15 cellular contexts compared by ENCODE assay signal in the genomic region with DNA sequence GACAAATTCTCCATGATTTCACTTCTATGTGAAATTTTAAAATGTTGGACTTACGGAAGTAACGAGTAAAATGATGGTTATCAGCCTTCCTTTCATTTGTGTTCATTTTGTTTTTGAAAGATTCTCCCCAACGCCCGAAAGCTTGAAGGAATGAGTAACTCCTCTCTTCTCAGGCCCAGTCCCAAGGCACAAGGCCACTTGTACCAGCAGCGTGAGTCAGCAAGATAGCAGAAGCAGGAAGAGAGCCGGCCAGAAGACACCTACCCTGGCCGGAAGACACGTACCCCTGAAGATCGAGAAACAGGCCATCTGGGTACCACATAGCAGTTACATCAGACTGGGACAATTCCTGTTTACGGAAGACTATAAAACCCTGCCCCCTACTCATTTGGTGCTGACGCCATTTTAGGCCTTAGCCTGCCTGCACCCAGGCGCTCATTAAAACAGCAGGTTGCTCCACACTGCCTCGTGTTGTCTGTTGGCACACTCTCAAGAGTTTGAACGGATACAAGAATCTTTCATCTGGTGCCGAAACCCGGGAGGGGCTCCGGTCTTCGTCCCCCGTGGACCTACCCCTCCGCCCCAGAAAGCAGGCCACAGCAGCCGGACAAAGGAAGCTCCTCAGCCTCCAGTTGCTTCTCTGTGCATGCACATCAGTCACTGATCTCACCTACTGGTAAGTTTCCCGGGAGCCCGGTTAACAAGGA.
A peak's percentile ranks its signal among the peaks of the same experiment; 100 is the strongest.
DNase-seq lines count a peak whose midpoint lies in the region; ATAC-seq and TF ChIP-seq lines count a peak whose summit lies in the region.
"Had no signal": no experiment of that assay in that cellular context is flagged by ENCODE, and none has a peak within 500 bp of the region (broad histone marks: within the 10 kb centered on the region; RNA-seq: fewer than 3 reads in every experiment).

No MANE protein-coding gene starts in this region.

- H3K4me1 ChIP-seq in smooth muscle cell (ENCODE audit: low read depth), result peaks cover 2% of the 10 kb centered on the region

- H3K4me2 ChIP-seq in smooth muscle cell, result peak overlapping the region; percentile 2

- ATAC-seq in HG02973 (IDR thresholded peaks at IDR 0.05; ENCODE audit: unreplicated experiment), result no peak
- ATAC-seq: activated CD4-positive, CD25-positive, alpha-beta regulatory T cell treated with anti-CD3 and anti-CD28 coated beads, Interleukin-2, amount 50 U/mL, for 24 hours; activated CD8-positive, alpha-beta memory T cell treated with anti-CD3 and anti-CD28 coated beads, Interleukin-2, amount 10 ng/mL, durations not matched to agents 7 days and 5 days; left ventricle myocardium superior had no signal

- H4K20me1 ChIP-seq in smooth muscle cell (ENCODE audit: low read depth), result no peaks in the 10 kb centered on the region

- H2AFZ ChIP-seq in smooth muscle cell (ENCODE audit: low read depth), result peak overlapping the region; percentile 23

- H3F3A ChIP-seq in smooth muscle cell (ENCODE audit: low read depth), result no peaks in the 10 kb centered on the region

- peak overlapping the region; percentile 75 for H3K27ac ChIP-seq in HL-60 (replicated peaks)
- peak overlapping the region; percentile 61 for H3K27ac ChIP-seq in smooth muscle cell (ENCODE audit: low read depth)
- H3K27ac ChIP-seq: RWPE1 had no signal

- no peaks in the 10 kb centered on the region for H3K27me3 ChIP-seq in HL-60 (ENCODE audit: insufficient read depth, poor library complexity, severe bottlenecking)
- H3K27me3 ChIP-seq in smooth muscle cell (ENCODE audit: low read depth), result no peaks in the 10 kb centered on the region

- no peaks in the 10 kb centered on the region for H3K36me3 ChIP-seq in smooth muscle cell (ENCODE audit: low read depth)

- 68% methylated on average over 23 of the region's 23 CpGs for WGBS in smooth muscle cell (ENCODE audit: low lambda C conversion rate)

- H3K9me3 ChIP-seq in smooth muscle cell (replicated peaks; ENCODE audit: low read depth), result no peaks in the 10 kb centered on the region

- H3K9ac ChIP-seq in smooth muscle cell (ENCODE audit: low read depth), result no peak overlapping the region

- no peak for TF ChIP-seq CTCF in HL-60 (IDR thresholded peaks at IDR 0.05; ENCODE audit: insufficient read depth, low read length)
- no peak for TF ChIP-seq CTCF in smooth muscle cell (IDR thresholded peaks at IDR 0.05; ENCODE audit: borderline replicate concordance, insufficient read depth, poor library complexity, severe bottlenecking)

- H3K79me2 ChIP-seq in smooth muscle cell (ENCODE audit: low read depth), result no peaks in the 10 kb centered on the region

- DNase-seq in HL-60 (ENCODE audit: low read depth in 1 of 2, low spot score in 1 of 2), result peak; percentile 71 to 91
- DNase-seq in OCI-M2 (lab: John Stamatoyannopoulos, UW; ENCODE audit: unreplicated experiment), result peak; percentile 55
- peak; percentile 67 for DNase-seq in dermis blood vessel endothelial cell
- DNase-seq in smooth muscle cell (lab: John Stamatoyannopoulos, UW; ENCODE audit: unreplicated experiment), result no peak
- DNase-seq in DMS79 (lab: John Stamatoyannopoulos, UW), result no peak
- DNase-seq in mesenteric fat pad (ENCODE audit: low spot score), result no peak
- DNase-seq: activated CD8-positive, alpha-beta memory T cell treated with anti-CD3 and anti-CD28 coated beads, Interleukin-2, amount 10 ng/mL, durations not matched to agents 7 days and 5 days; activated gamma-delta T cell; left ventricle myocardium superior; naive B cell; NCI-H2029; NCI-H526 had no signal

- H3K4me3 ChIP-seq in HL-60 (replicated peaks; ENCODE audit: insufficient read depth, low read length) (peak overlapping the region; percentile 28), smooth muscle cell (no peak overlapping the region)

Comparison
In these comparisons a context has a peak if more than half of its experiments do, and no peak if none do; other contexts are left out.
1. DNase-seq: peak in HL-60 (2 of 2), OCI-M2 (single experiment) and dermis blood vessel endothelial cell (single experiment); none in smooth muscle cell (single experiment), DMS79 (single experiment) and mesenteric fat pad (single experiment).